Comparison of ENCODE assay signal across 16 cellular contexts in genomic region chr15:75366163-75366562, GRCh38. TPM values are rescaled to one million over a fixed set of nuclear protein-coding genes. Genes with fewer than 3 reads are reported as not detected.
A peak's percentile ranks its signal among the peaks of the same experiment; 100 is the strongest.
DNase-seq lines count a peak whose midpoint lies in the region; ATAC-seq, FAIRE-seq and TF ChIP-seq lines count a peak whose summit lies in the region.
"Had no signal": no experiment of that assay in that cellular context is flagged by ENCODE, and none has a peak within 500 bp of the region (broad histone marks: within the 10 kb centered on the region; RNA-seq: fewer than 3 reads in every experiment).

No MANE protein-coding gene starts in this region.

- H3K27me3 ChIP-seq in Loucy (ENCODE audit: insufficient read depth, low read length, poor library complexity, severe bottlenecking) (no peaks in the 10 kb centered on the region), osteoblast (ENCODE audit: insufficient read depth, low read length) (no peaks in the 10 kb centered on the region)
- H3K27me3 ChIP-seq: BE2C had no signal

- DNase-seq in A549 (ENCODE audit: low read depth in 1 of 2, low spot score in 1 of 2), result no peak
- DNase-seq in kidney glomerular epithelial cell (lab: John Stamatoyannopoulos, UW), result peak; percentile 44
- peak; percentile 47 for DNase-seq in osteoblast (ENCODE audit: insufficient read length, low spot score, missing footprints)
- no peak for DNase-seq in omental fat pad (ENCODE audit: low spot score)
- DNase-seq in HCEC 1CT, result no peak
- no peak for DNase-seq in NCI-H748 (lab: John Stamatoyannopoulos, UW; ENCODE audit: unreplicated experiment)
- DNase-seq: BE2C; CD4-positive, alpha-beta memory T cell; DMS79; GM23248 had no signal

- no peak for FAIRE-seq in A549 (lab: Jason Lieb, UNC)
- FAIRE-seq: A204.1, GM12878, GM18507, H54 had no signal

- H3K9me3 ChIP-seq in A549, result no peaks in the 10 kb centered on the region
- H3K9me3 ChIP-seq in Loucy (ENCODE audit: insufficient read depth, low read depth, low read length), result no peaks in the 10 kb centered on the region
- H3K9me3 ChIP-seq in osteoblast (ENCODE audit: low read depth, low read length), result no peaks in the 10 kb centered on the region
- H3K9me3 ChIP-seq: BE2C had no signal

- peaks cover 21% of the 10 kb centered on the region for H3K4me1 ChIP-seq in A549
- H3K4me1 ChIP-seq in Loucy (ENCODE audit: insufficient read depth, low read length, poor library complexity, severe bottlenecking), result peaks cover 17% of the 10 kb centered on the region
- peaks cover 21% of the 10 kb centered on the region for H3K4me1 ChIP-seq in osteoblast (ENCODE audit: insufficient read depth, low read length)
- H3K4me1 ChIP-seq: BE2C had no signal

- ATAC-seq in A549 (no peak), omental fat pad (ENCODE audit: low FRiP score) (no peak)
- ATAC-seq: GM12878 had no signal

- H4K20me1 ChIP-seq in Loucy (ENCODE audit: insufficient read depth, low read length, poor library complexity, severe bottlenecking), result no peaks in the 10 kb centered on the region
- H4K20me1 ChIP-seq in osteoblast (ENCODE audit: insufficient read depth, low read length), result peaks cover 12% of the 10 kb centered on the region

- H3K4me3 ChIP-seq in A549 (no peak overlapping the region), Loucy (ENCODE audit: low read length, poor library complexity, severe bottlenecking) (no peak overlapping the region), osteoblast (ENCODE audit: insufficient read depth, low read length) (no peak overlapping the region)
- H3K4me3 ChIP-seq: GM12878, GM23248 had no signal

- H3K27ac ChIP-seq in A549, result no peak overlapping the region
- no peak overlapping the region for H3K27ac ChIP-seq in osteoblast (ENCODE audit: low read depth, low read length)
- H3K27ac ChIP-seq: C4-2B, GM23248 had no signal

- no peaks in the 10 kb centered on the region for H3K9me2 ChIP-seq in Loucy (replicated peaks; ENCODE audit: low read depth, low read length)

- H3K36me3 ChIP-seq in Loucy (ENCODE audit: insufficient read depth, low read length), result peaks cover 24% of the 10 kb centered on the region
- H3K36me3 ChIP-seq in osteoblast (ENCODE audit: insufficient read depth, low read length), result peaks cover 52% of the 10 kb centered on the region

- 84% methylated on average over 3 of the region's 3 CpGs for WGBS in A549 (ENCODE audit: missing lambda C conversion rate)

- no peak for TF ChIP-seq RAD21 in A549 (conservative IDR thresholded peaks at IDR 0.05 in 1 of 2, IDR thresholded peaks at IDR 0.05 in 1 of 2)

- no peaks in the 10 kb centered on the region for H3F3A ChIP-seq in Loucy (ENCODE audit: low read depth)

- H3K4me2 ChIP-seq in A549 (no peak overlapping the region), Loucy (ENCODE audit: low read depth, low read length, poor library complexity, severe bottlenecking) (peak overlapping the region; percentile 93), osteoblast (ENCODE audit: insufficient read depth, low read length) (no peak overlapping the region)

- H2AFZ ChIP-seq in Loucy (ENCODE audit: low read length) (no peak overlapping the region), osteoblast (ENCODE audit: low read length) (no peak overlapping the region)
- H2AFZ ChIP-seq: GM23248 had no signal

- TF ChIP-seq POLR2A in A549 (IDR thresholded peaks at IDR 0.05; ENCODE audit: low read length), result 0 out of 2 replicates have a peak, but pooled peaks have one; percentile 14

- no peak overlapping the region for H3K9ac ChIP-seq in Loucy (ENCODE audit: low read depth, low read length, poor library complexity, severe bottlenecking)
- H3K9ac ChIP-seq: GM23248 had no signal

- TF ChIP-seq EP300 in A549 (IDR thresholded peaks at IDR 0.05), result no peak

- CTCF ChIA-PET in A549 (lab: Yijun Ruan, JAX), result interaction anchor here (0.6 to 4.4 kb wide), 11 partner anchors 11 to 274 kb away, joined by 3 to 72 read pairs (median 15); partner anchors contain the start of genes IMP3 and SIN3A

- H3K79me2 ChIP-seq in Loucy (ENCODE audit: insufficient read depth, low read length) (peaks cover 24% of the 10 kb centered on the region), osteoblast (ENCODE audit: insufficient read depth, low read length) (peaks cover 14% of the 10 kb centered on the region)

- no peak for TF ChIP-seq CTCF in A549 (IDR thresholded peaks at IDR 0.05)
- no peak for TF ChIP-seq CTCF in Loucy (conservative IDR thresholded peaks at IDR 0.05; ENCODE audit: low read length)
- no peak for TF ChIP-seq CTCF in osteoblast (IDR thresholded peaks at IDR 0.05; ENCODE audit: extremely low read depth, low read depth, low read length)
- no peak for TF ChIP-seq CTCF in omental fat pad (IDR thresholded peaks at IDR 0.05)

- POLR2A ChIA-PET in A549 (lab: Yijun Ruan, JAX), result interaction anchor here (4.2 kb wide), 1 partner anchor 87 kb away, joined by 148 read pairs; the partner anchor contains the start of gene SIN3A

TF ChIP-seq in A549, 52 proteins besides CTCF, POLR2A, EP300 and RAD21 (continues in another document):
- TF ChIP-seq, protein P1, sequence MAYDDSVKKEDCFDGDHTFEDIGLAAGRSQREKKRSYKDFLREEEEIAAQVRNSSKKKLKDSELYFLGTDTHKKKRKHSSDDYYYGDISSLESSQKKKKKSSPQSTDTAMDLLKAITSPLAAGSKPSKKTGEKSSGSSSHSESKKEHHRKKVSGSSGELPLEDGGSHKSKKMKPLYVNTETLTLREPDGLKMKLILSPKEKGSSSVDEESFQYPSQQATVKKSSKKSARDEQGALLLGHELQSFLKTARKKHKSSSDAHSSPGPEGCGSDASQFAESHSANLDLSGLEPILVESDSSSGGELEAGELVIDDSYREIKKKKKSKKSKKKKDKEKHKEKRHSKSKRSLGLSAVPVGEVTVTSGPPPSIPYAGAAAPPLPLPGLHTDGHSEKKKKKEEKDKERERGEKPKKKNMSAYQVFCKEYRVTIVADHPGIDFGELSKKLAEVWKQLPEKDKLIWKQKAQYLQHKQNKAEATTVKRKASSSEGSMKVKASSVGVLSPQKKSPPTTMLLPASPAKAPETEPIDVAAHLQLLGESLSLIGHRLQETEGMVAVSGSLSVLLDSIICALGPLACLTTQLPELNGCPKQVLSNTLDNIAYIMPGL (CRISPR knock-in tag; IDR thresholded peaks at IDR 0.05; ENCODE audit: borderline replicate concordance), result no peak
- TF ChIP-seq ZNF302 (CRISPR knock-in tag; IDR thresholded peaks at IDR 0.05), result no peak
- TF ChIP-seq USF2 (IDR thresholded peaks at IDR 0.05), result no peak
- TF ChIP-seq CEBPB (IDR thresholded peaks at IDR 0.05), result no peak
- no peak for TF ChIP-seq SMC3 (IDR thresholded peaks at IDR 0.05)
- TF ChIP-seq, protein P2, sequence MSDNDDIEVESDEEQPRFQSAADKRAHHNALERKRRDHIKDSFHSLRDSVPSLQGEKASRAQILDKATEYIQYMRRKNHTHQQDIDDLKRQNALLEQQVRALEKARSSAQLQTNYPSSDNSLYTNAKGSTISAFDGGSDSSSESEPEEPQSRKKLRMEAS (IDR thresholded peaks at IDR 0.05), result no peak
- TF ChIP-seq FOSL2 (IDR thresholded peaks at IDR 0.05), result no peak
- TF ChIP-seq FOSL2 (CRISPR knock-in tag; IDR thresholded peaks at IDR 0.05), result no peak

RNA-seq across cellular contexts. Expression of gene MAN2C1, which starts 2.2 kb away (rescaled TPM):
- polyA plus RNA-seq in A549 (2011; rRNA removed), result 47.7 and 66.3 TPM in 2 replicates
- 62.7 and 70.5 TPM in 2 replicates for polyA plus RNA-seq in A549 (2012; cell fraction: cytosol; rRNA removed)
- polyA plus RNA-seq in A549 (2012; cell fraction: nucleus; rRNA removed), result 983 and 1,042 TPM in 2 replicates
- 114 to 126 TPM (median 117 TPM) in 3 replicates for polyA plus RNA-seq in A549 (2017; fragmentation: RNase III; extraction: RNeasy Plus Mini Kit Qiagen cat#74134 plus additional on column Dnase treatment)
- 91.7 and 99.0 TPM in 2 replicates for polyA minus RNA-seq in A549 (2011; rRNA and poly(A)+ RNA removed)
- total RNA-seq in osteoblast, result 123 and 142 TPM in 2 replicates
- total RNA-seq in omental fat pad, result 100 to 1,000 TPM; 108 to 391 (median 171) TPM

RNA-seq across cellular contexts. Expression of gene NEIL1, which starts 19.3 kb away (rescaled TPM):
- 3.2 and 5.6 TPM in 2 replicates for polyA plus RNA-seq in A549 (2011; rRNA removed)
- polyA plus RNA-seq in A549 (2012; cell fraction: cytosol; rRNA removed), result 3.0 and 3.5 TPM in 2 replicates
- 23.0 and 26.2 TPM in 2 replicates for polyA plus RNA-seq in A549 (2012; cell fraction: nucleus; rRNA removed)
- 4.9 to 7.2 TPM (median 6.8 TPM) in 3 replicates for polyA plus RNA-seq in A549 (2017; fragmentation: RNase III; extraction: RNeasy Plus Mini Kit Qiagen cat#74134 plus additional on column Dnase treatment)
- polyA minus RNA-seq in A549 (2011; rRNA and poly(A)+ RNA removed), result 0.58 and 1.9 TPM in 2 replicates
- total RNA-seq in osteoblast, result 3.6 and 5.0 TPM in 2 replicates
- 10 to 100 TPM; 13.3 to 41.8 (median 29.9) TPM for total RNA-seq in omental fat pad

RNA-seq across cellular contexts. Expression of gene COMMD4, which starts 30.3 kb away (rescaled TPM):
- 88.0 and 98.3 TPM in 2 replicates for polyA plus RNA-seq in A549 (2011; rRNA removed)
- 396 and 403 TPM in 2 replicates for polyA plus RNA-seq in A549 (2012; cell fraction: cytosol; rRNA removed)
- polyA plus RNA-seq in A549 (2012; cell fraction: nucleus; rRNA removed), result 402 and 454 TPM in 2 replicates
- polyA plus RNA-seq in A549 (2017; fragmentation: RNase III; extraction: RNeasy Plus Mini Kit Qiagen cat#74134 plus additional on column Dnase treatment), result 203 to 222 TPM (median 220 TPM) in 3 replicates
- 38.3 and 50.6 TPM in 2 replicates for polyA minus RNA-seq in A549 (2011; rRNA and poly(A)+ RNA removed)
- total RNA-seq in osteoblast, result 67.2 and 68.4 TPM in 2 replicates
- total RNA-seq in omental fat pad, result 10 to 100 TPM; 41.4 to 71.6 (median 50.7) TPM

Comparison
In these comparisons a context has a peak if more than half of its experiments do, and no peak if none do; other contexts are left out.
1. DNase-seq: peak in kidney glomerular epithelial cell (single experiment) and osteoblast (single experiment); none in A549 (0 of 2), omental fat pad (single experiment), HCEC 1CT (single experiment) and NCI-H748 (single experiment).